28 cellular contexts compared by ENCODE assay signal in genomic region chr19:5522106-5522505, GRCh38. TPM values are rescaled to one million over a fixed set of nuclear protein-coding genes. Genes with fewer than 3 reads are reported as not detected.
"Had no signal": no experiment of that assay in that cellular context is flagged by ENCODE, and none has a peak within 500 bp of the region (broad histone marks: within the 10 kb centered on the region; RNA-seq: fewer than 3 reads in every experiment).

No MANE protein-coding gene starts in this region.

- H3K27me3 ChIP-seq: right lobe of liver, uterus had no signal

- H3K79me2 ChIP-seq: parathyroid adenoma had no signal

- H3K9me3 Mint-ChIP-seq: type B pancreatic cell had no signal

- DNase-seq: hypothalamus; immature natural killer cell; kidney; left colon; left lung; mesendoderm; naive B cell; natural killer cell; nephron progenitor cell; nucleus accumbens; psoas muscle; right lobe of liver; stimulated activated CD4-positive, alpha-beta T cell treated with anti-CD3 and anti-CD28 coated beads, Interleukin-1b, Interleukin-23, amount 100 ng/mL, for 48 hours; stimulated activated CD4-positive, alpha-beta T cell treated with anti-CD3 and anti-CD28 coated beads, Interleukin-2, amount 100 ng/mL, for 48 hours; stimulated activated CD4-positive, alpha-beta T cell treated with anti-CD3 and anti-CD28 coated beads, Interleukin-4, amount 100 ng/mL, for 4 hours; stimulated activated CD8-positive, alpha-beta memory T cell treated with anti-CD3 and anti-CD28 coated beads, Interleukin-4, amount 100 ng/mL, for 48 hours; stimulated activated naive CD4-positive, alpha-beta T cell treated with Interleukin-2 at 50 U/mL for 16 hours; stimulated activated naive CD8-positive, alpha-beta T cell treated with anti-CD3 and anti-CD28 coated beads, Interleukin-15, amount 100 ng/mL, for 72 hours; substantia nigra; uterus had no signal

- H3K4me2 ChIP-seq: smooth muscle cell had no signal

- H3K36me3 Mint-ChIP-seq: immature natural killer cell, mesothelial cell of epicardium, natural killer cell, type B pancreatic cell had no signal

- H3K9ac ChIP-seq: parathyroid adenoma had no signal

- ATAC-seq: left colon; left lung; natural killer cell; psoas muscle; right lobe of liver; stimulated activated memory B cell treated with anti-CD40 and anti-IgM and Interleukin-4, amounts not matched to agents 10 μg/mL and 1 μg/mL and 100 μg/mL, for 72 hours; stimulated activated naive CD8-positive, alpha-beta T cell treated with anti-CD3 and anti-CD28 coated beads, Interleukin-15, amount 100 ng/mL, for 72 hours had no signal

- H3K4me1 Mint-ChIP-seq: immature natural killer cell; natural killer cell; stimulated activated memory B cell treated with anti-CD40 and anti-IgM and Interleukin-4, amounts not matched to agents 10 μg/mL and 1 μg/mL and 100 μg/mL, for 72 hours; stimulated activated naive CD8-positive, alpha-beta T cell treated with anti-CD3 and anti-CD28 coated beads, Interleukin-15, amount 100 ng/mL, for 72 hours had no signal

- H3K4me3 ChIP-seq: left lung, lung, psoas muscle, right lobe of liver, smooth muscle cell, tibial nerve, uterus had no signal

- H3K4me3 Mint-ChIP-seq: immature natural killer cell; mesothelial cell of epicardium; naive B cell; natural killer cell; nephron progenitor cell; stimulated activated memory B cell treated with anti-CD40 and anti-IgM and Interleukin-4, amounts not matched to agents 10 μg/mL and 1 μg/mL and 100 μg/mL, for 72 hours; stimulated activated naive CD8-positive, alpha-beta T cell treated with anti-CD3 and anti-CD28 coated beads, Interleukin-15, amount 100 ng/mL, for 72 hours; type B pancreatic cell had no signal

- H3K27ac Mint-ChIP-seq: immature natural killer cell; mesothelial cell of epicardium; naive B cell; natural killer cell; nephron progenitor cell; stimulated activated memory B cell treated with anti-CD40 and anti-IgM and Interleukin-4, amounts not matched to agents 10 μg/mL and 1 μg/mL and 100 μg/mL, for 72 hours; stimulated activated naive CD8-positive, alpha-beta T cell treated with anti-CD3 and anti-CD28 coated beads, Interleukin-15, amount 100 ng/mL, for 72 hours; type B pancreatic cell had no signal

- H3K36me3 ChIP-seq: left lung, right lobe of liver, tibial nerve, uterus had no signal

- H3K27ac ChIP-seq: left lung, parathyroid adenoma, psoas muscle, right lobe of liver, tibial nerve, uterus had no signal

- H3K4me1 ChIP-seq: left lung, parathyroid adenoma, psoas muscle, right lobe of liver, tibial nerve, uterus had no signal

- H2AFZ ChIP-seq: parathyroid adenoma had no signal

- H3K9me3 ChIP-seq: right lobe of liver, uterus had no signal

RNA-seq across cellular contexts. Expression of gene TINCR, which starts 45.6 kb away (rescaled TPM):
- total RNA-seq: skeletal muscle tissue had no signal
